ENCODE assay signal across 41 cellular contexts in the genomic region with DNA sequence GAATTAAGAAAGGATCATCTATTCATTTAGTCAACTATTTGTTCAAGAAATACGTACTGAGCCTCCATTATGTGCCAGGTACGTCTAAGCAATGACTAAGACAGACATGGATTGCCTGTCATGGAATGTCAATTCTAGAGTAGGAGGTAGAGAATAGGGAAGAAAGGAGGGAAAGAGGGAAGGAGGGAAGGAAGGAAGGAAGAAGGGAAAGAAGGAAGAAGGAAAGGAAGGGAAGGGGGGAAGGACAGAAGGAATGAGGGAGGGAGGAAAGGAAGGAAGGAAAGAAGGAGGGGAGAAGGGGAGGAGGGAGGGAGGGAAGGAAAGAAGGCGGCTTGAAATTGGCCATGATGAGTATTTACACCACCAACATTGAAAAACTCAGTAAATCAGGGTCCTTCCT. TPM values are rescaled to one million over a fixed set of nuclear protein-coding genes. Genes with fewer than 3 reads are reported as not detected.
"Had no signal": no experiment of that assay in that cellular context is flagged by ENCODE, and none has a peak within 500 bp of the region (broad histone marks: within the 10 kb centered on the region; RNA-seq: fewer than 3 reads in every experiment).

No MANE protein-coding gene starts in this region.

- H3K36me3 ChIP-seq: adrenal gland, ascending aorta, brain microvascular endothelial cell, breast epithelium, cardiac muscle cell had no signal

- H3K4me3 Mint-ChIP-seq: activated naive CD4-positive, alpha-beta T cell treated with anti-CD3 and anti-CD28 coated beads for 36 hours; activated naive CD4-positive, alpha-beta T cell treated with anti-CD3 and anti-CD28 coated beads, Interleukin-2, amount 10 ng/mL, durations not matched to agents 7 days and 5 days; activated naive CD4-positive, alpha-beta T cell treated with anti-CD3 and anti-CD28 coated beads, Interleukin-2, amount 50 U/mL, for 24 hours; activated naive CD8-positive, alpha-beta T cell treated with anti-CD3 and anti-CD28 coated beads, Interleukin-2, amount 10 ng/mL, durations not matched to agents 7 days and 5 days; activated naive CD8-positive, alpha-beta T cell treated with anti-CD3 and anti-CD28 coated beads, Interleukin-2, amount 50 U/mL, for 24 hours; activated T-cell treated with anti-CD3 and anti-CD28 coated beads, Interleukin-2, amount 50 U/mL, for 24 hours; activated T-cell treated with anti-CD3 and anti-CD28 coated beads, Interleukin-2, amount 50 U/mL, for 4 hours; activated T-cell treated with anti-CD3 and anti-CD28 coated beads, Interleukin-2, amount 50 U/mL, for 72 hours; activated T-helper 1 cell treated with anti-CD3 and anti-CD28 coated beads, Interleukin-12 subunit alpha, Interleukin-12 subunit beta, Interleukin-2, Interleukin-4 antibody, amounts not matched to agents 30 ng/mL and 10 ng/mL and 1 ng/mL, durations not matched to agents 14 hours and 24 hours and 36 hours; activated T-helper 17 cell treated with anti-CD3 and anti-CD28 coated beads, Interleukin-2, amount 50 U/mL, for 72 hours; brain; central memory CD8-positive, alpha-beta T cell had no signal

- H3K27ac Mint-ChIP-seq: activated naive CD4-positive, alpha-beta T cell treated with anti-CD3 and anti-CD28 coated beads for 36 hours; activated naive CD4-positive, alpha-beta T cell treated with anti-CD3 and anti-CD28 coated beads, Interleukin-2, amount 10 ng/mL, durations not matched to agents 7 days and 5 days; activated naive CD8-positive, alpha-beta T cell treated with anti-CD3 and anti-CD28 coated beads, Interleukin-2, amount 50 U/mL, for 24 hours; activated T-cell treated with anti-CD3 and anti-CD28 coated beads, Interleukin-2, amount 50 U/mL, for 24 hours; activated T-helper 1 cell treated with anti-CD3 and anti-CD28 coated beads, Interleukin-12 subunit alpha, Interleukin-12 subunit beta, Interleukin-2, Interleukin-4 antibody, amounts not matched to agents 30 ng/mL and 10 ng/mL and 1 ng/mL, durations not matched to agents 14 hours and 24 hours and 36 hours; activated T-helper 17 cell treated with anti-CD3 and anti-CD28 coated beads, Interleukin-2, amount 50 U/mL, for 72 hours; activated T-helper 2 cell treated with anti-CD3 and anti-CD28 coated beads, Interferon-gamma antibody, Interleukin-2, Interleukin-4, amounts not matched to agents 10 μg/mL and 5 μg/mL and 100 μg/mL, durations not matched to agents 14 hours and 24 hours and 36 hours; brain had no signal

- H3K27ac ChIP-seq: adrenal gland, ascending aorta, body of pancreas, brain microvascular endothelial cell, breast epithelium, cardiac muscle cell had no signal

- H3K4me3 ChIP-seq: adrenal gland, ascending aorta, body of pancreas, breast epithelium, cardiac muscle cell had no signal

- FAIRE-seq: astrocyte, bronchial epithelial cell, colon had no signal

- H3K9me3 ChIP-seq: adrenal gland, ascending aorta, body of pancreas, breast epithelium had no signal

- ATAC-seq: activated naive CD4-positive, alpha-beta T cell treated with anti-CD3 and anti-CD28 coated beads, Interleukin-2, amount 50 U/mL, for 72 hours; activated naive CD8-positive, alpha-beta T cell treated with anti-CD3 and anti-CD28 coated beads, Interleukin-2, amount 50 U/mL, for 24 hours; activated T-cell treated with anti-CD3 and anti-CD28 coated beads, Interleukin-2, amount 50 U/mL, for 4 hours; activated T-cell treated with anti-CD3 and anti-CD28 coated beads, Interleukin-2, amount 50 U/mL, for 72 hours; activated T-helper 17 cell treated with anti-CD3 and anti-CD28 coated beads, Interleukin-2, amount 50 U/mL, for 72 hours; body of pancreas had no signal

- H3K9me3 Mint-ChIP-seq: activated naive CD4-positive, alpha-beta T cell treated with anti-CD3 and anti-CD28 coated beads for 36 hours; activated naive CD4-positive, alpha-beta T cell treated with anti-CD3 and anti-CD28 coated beads, Interleukin-2, amount 10 ng/mL, durations not matched to agents 7 days and 5 days; activated naive CD4-positive, alpha-beta T cell treated with anti-CD3 and anti-CD28 coated beads, Interleukin-2, amount 50 U/mL, for 24 hours; activated naive CD8-positive, alpha-beta T cell treated with anti-CD3 and anti-CD28 coated beads, Interleukin-2, amount 10 ng/mL, durations not matched to agents 7 days and 5 days; activated naive CD8-positive, alpha-beta T cell treated with anti-CD3 and anti-CD28 coated beads, Interleukin-2, amount 50 U/mL, for 24 hours; activated T-cell treated with anti-CD3 and anti-CD28 coated beads, Interleukin-2, amount 50 U/mL, for 24 hours; activated T-cell treated with anti-CD3 and anti-CD28 coated beads, Interleukin-2, amount 50 U/mL, for 4 hours; activated T-helper 1 cell treated with anti-CD3 and anti-CD28 coated beads, Interleukin-12 subunit alpha, Interleukin-12 subunit beta, Interleukin-2, Interleukin-4 antibody, amounts not matched to agents 30 ng/mL and 10 ng/mL and 1 ng/mL, durations not matched to agents 14 hours and 24 hours and 36 hours; activated T-helper 17 cell treated with anti-CD3 and anti-CD28 coated beads, Interleukin-2, amount 50 U/mL, for 72 hours; activated T-helper 2 cell treated with anti-CD3 and anti-CD28 coated beads, Interferon-gamma antibody, Interleukin-2, Interleukin-4, amounts not matched to agents 10 μg/mL and 5 μg/mL and 100 μg/mL, durations not matched to agents 14 hours and 24 hours and 36 hours; central memory CD8-positive, alpha-beta T cell had no signal

- H3K4me1 Mint-ChIP-seq: central memory CD8-positive, alpha-beta T cell had no signal

- H3K36me3 Mint-ChIP-seq: activated naive CD4-positive, alpha-beta T cell treated with anti-CD3 and anti-CD28 coated beads, Interleukin-2, amount 10 ng/mL, durations not matched to agents 7 days and 5 days; activated naive CD4-positive, alpha-beta T cell treated with anti-CD3 and anti-CD28 coated beads, Interleukin-2, amount 50 U/mL, for 24 hours; activated naive CD8-positive, alpha-beta T cell treated with anti-CD3 and anti-CD28 coated beads, Interleukin-2, amount 10 ng/mL, durations not matched to agents 7 days and 5 days; brain had no signal

- H3K27me3 Mint-ChIP-seq: activated naive CD8-positive, alpha-beta T cell treated with anti-CD3 and anti-CD28 coated beads, Interleukin-2, amount 50 U/mL, for 24 hours had no signal

- DNase-seq: activated effector memory CD4-positive, alpha-beta T cell treated with anti-CD3 and anti-CD28 coated beads, Interleukin-2, amount 50 U/mL, for 16 hours; activated effector memory CD4-positive, alpha-beta T cell treated with Interleukin-2 at 50 U/mL for 16 hours; activated gamma-delta T cell; activated gamma-delta T cell treated with Interleukin-2 at 50 U/mL for 16 hours; activated naive CD4-positive, alpha-beta T cell; activated naive CD4-positive, alpha-beta T cell treated with anti-CD3 and anti-CD28 coated beads for 36 hours; activated naive CD4-positive, alpha-beta T cell treated with anti-CD3 and anti-CD28 coated beads, Interleukin-2, amount 10 ng/mL, durations not matched to agents 7 days and 5 days; activated naive CD4-positive, alpha-beta T cell treated with anti-CD3 and anti-CD28 coated beads, Interleukin-2, amount 50 U/mL, for 16 hours; activated naive CD4-positive, alpha-beta T cell treated with Interleukin-2 at 50 U/mL for 16 hours; activated naive CD8-positive, alpha-beta T cell treated with anti-CD3 and anti-CD28 coated beads, Interleukin-2, amount 10 ng/mL, durations not matched to agents 7 days and 5 days; activated naive CD8-positive, alpha-beta T cell treated with anti-CD3 and anti-CD28 coated beads, Interleukin-2, amount 50 U/mL, for 24 hours; activated T-cell treated with anti-CD3 and anti-CD28 coated beads, Interleukin-2, amount 50 U/mL, for 1 hour; activated T-cell treated with anti-CD3 and anti-CD28 coated beads, Interleukin-2, amount 50 U/mL, for 24 hours; activated T-cell treated with anti-CD3 and anti-CD28 coated beads, Interleukin-2, amount 50 U/mL, for 4 hours; activated T-cell treated with anti-CD3 and anti-CD28 coated beads, Interleukin-2, amount 50 U/mL, for 48 hours; activated T-cell treated with anti-CD3 and anti-CD28 coated beads, Interleukin-2, amount 50 U/mL, for 72 hours; adrenal gland; amniotic stem cell; anterior cingulate cortex; aorta; body of pancreas; brain microvascular endothelial cell; caudate nucleus; central memory CD4-positive, alpha-beta T cell; cerebellar nuclear complex had no signal

- H3K27me3 ChIP-seq: adrenal gland, ascending aorta, body of pancreas, brain microvascular endothelial cell, breast epithelium, cardiac muscle cell had no signal

- H3K4me1 ChIP-seq: adrenal gland, ascending aorta, body of pancreas, breast epithelium had no signal

RNA-seq across cellular contexts. Expression of gene DAZL, which starts 52.5 kb away (rescaled TPM):
- total RNA-seq: activated naive CD4-positive, alpha-beta T cell treated with anti-CD3 and anti-CD28 coated beads for 36 hours; activated naive CD4-positive, alpha-beta T cell treated with anti-CD3 and anti-CD28 coated beads, Interleukin-2, amount 50 U/mL, for 72 hours; activated naive CD8-positive, alpha-beta T cell treated with anti-CD3 and anti-CD28 coated beads, Interleukin-2, amount 10 ng/mL, durations not matched to agents 7 days and 5 days; activated T-cell treated with anti-CD3 and anti-CD28 coated beads, Interleukin-2, amount 50 U/mL, for 72 hours; activated T-helper 2 cell treated with anti-CD3 and anti-CD28 coated beads, Interferon-gamma antibody, Interleukin-2, Interleukin-4, amounts not matched to agents 10 μg/mL and 5 μg/mL and 100 μg/mL, durations not matched to agents 14 hours and 24 hours and 36 hours; adrenal gland; aorta; ascending aorta; astrocyte; body of pancreas; breast epithelium; bronchial epithelial cell; cardiac muscle cell; cardiac septum; chondrocyte had no signal
- polyA plus RNA-seq: adipose tissue, aorta had no signal
